In the genomic region with DNA sequence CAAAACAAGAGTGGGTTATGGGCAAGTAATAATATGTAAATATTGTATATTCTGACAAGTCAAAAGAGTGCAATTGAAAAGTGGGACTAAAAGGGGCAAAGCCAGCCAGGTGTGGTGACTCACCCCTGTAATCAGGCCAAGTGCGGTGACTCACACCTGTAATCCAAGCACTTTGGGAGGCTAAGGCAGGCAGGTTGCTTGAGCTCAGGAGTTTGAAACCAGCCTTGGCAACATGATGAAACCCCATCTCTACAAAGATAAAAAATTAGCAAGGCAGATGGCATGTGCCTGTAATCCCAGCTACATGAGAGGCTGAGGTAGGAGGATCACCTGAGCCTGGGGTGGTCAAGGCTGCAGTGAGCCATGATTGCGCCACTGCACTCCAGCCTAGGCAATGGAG, we compare ENCODE assay signal across 21 cellular contexts.
DNase-seq lines count a peak whose midpoint lies in the region; ATAC-seq and TF ChIP-seq lines count a peak whose summit lies in the region.
"Had no signal": no experiment of that assay in that cellular context is flagged by ENCODE, and none has a peak within 500 bp of the region (broad histone marks: within the 10 kb centered on the region; RNA-seq: fewer than 3 reads in every experiment).

No MANE protein-coding gene starts in this region.

- no peaks in the 10 kb centered on the region for H3K27me3 Mint-ChIP-seq in naive thymus-derived CD4-positive, alpha-beta T cell

- H3K27ac ChIP-seq in RWPE2 (ENCODE audit: poor library complexity, severe bottlenecking) (peak overlapping the region; percentile 13), dorsolateral prefrontal cortex (no peak overlapping the region)
- H3K27ac ChIP-seq in naive thymus-derived CD4-positive, alpha-beta T cell (ENCODE audit: low read depth, low read length) = no peak overlapping the region
- H3K27ac ChIP-seq: 22Rv1, BLaER1, skin epidermis, thoracic aorta had no signal

- no peaks in the 10 kb centered on the region for H3K9me3 ChIP-seq in RWPE2 (ENCODE audit: severe bottlenecking)
- H3K9me3 ChIP-seq in naive thymus-derived CD4-positive, alpha-beta T cell (ENCODE audit: control insufficient read depth in 2 of 3, low read length in 3 of 3) = no peaks in the 10 kb centered on the region
- H3K9me3 ChIP-seq: BLaER1, thoracic aorta had no signal

- POLR2A ChIA-PET in naive thymus-derived CD4-positive, alpha-beta T cell (lab: Charles Lee) = no interaction called here

- H3K4me1 Mint-ChIP-seq in naive thymus-derived CD4-positive, alpha-beta T cell = peaks cover 0 to 15% (median 7%) of the 10 kb centered on the region in 7 donors
- H3K4me1 Mint-ChIP-seq: nephron had no signal

- H3K4me3 ChIP-seq in RWPE2 (ENCODE audit: severe bottlenecking) (no peak overlapping the region), dorsolateral prefrontal cortex (no peak overlapping the region)
- no peak overlapping the region for H3K4me3 ChIP-seq in naive thymus-derived CD4-positive, alpha-beta T cell (ENCODE audit: low read length)
- H3K4me3 ChIP-seq: BLaER1, GM23338, skin epidermis, thoracic aorta had no signal

- H3K9me3 Mint-ChIP-seq in naive thymus-derived CD4-positive, alpha-beta T cell = peaks cover 0 to 2% (median 0%) of the 10 kb centered on the region in 11 donors
- H3K9me3 Mint-ChIP-seq: GM23338, nephron had no signal

- peaks cover 9% of the 10 kb centered on the region for H3K4me1 ChIP-seq in RWPE2 (ENCODE audit: insufficient read depth, poor library complexity, severe bottlenecking)
- H3K4me1 ChIP-seq in naive thymus-derived CD4-positive, alpha-beta T cell (ENCODE audit: control insufficient read depth in 2 of 2, insufficient read depth in 2 of 2, low read length in 2 of 2) = no peaks in the 10 kb centered on the region

- TF ChIP-seq CTCF in RWPE2 (IDR thresholded peaks at IDR 0.05; ENCODE audit: poor library complexity, severe bottlenecking) = no peak
- TF ChIP-seq CTCF in dorsolateral prefrontal cortex (IDR thresholded peaks at IDR 0.05 in 54 of 56, conservative IDR thresholded peaks at IDR 0.05 in 2 of 56; ENCODE audit: low read depth in 1 of 56, partially characterized antibody in 56 of 56) = no peak

- H3K27me3 ChIP-seq in RWPE2 (ENCODE audit: insufficient read depth, poor library complexity, severe bottlenecking) (no peaks in the 10 kb centered on the region), dorsolateral prefrontal cortex (peaks cover 0 to 4% (median 0%) of the 10 kb centered on the region in 45 donors)
- H3K27me3 ChIP-seq in naive thymus-derived CD4-positive, alpha-beta T cell (ENCODE audit: control insufficient read depth in 2 of 2, insufficient read depth in 2 of 2, low read length in 2 of 2) = no peaks in the 10 kb centered on the region
- H3K27me3 ChIP-seq: BLaER1 had no signal

- CTCF ChIA-PET in naive thymus-derived CD4-positive, alpha-beta T cell (lab: Charles Lee) = no interaction called here

- no peaks in the 10 kb centered on the region for H3K36me3 Mint-ChIP-seq in naive thymus-derived CD4-positive, alpha-beta T cell

- no peak overlapping the region for H3K4me3 Mint-ChIP-seq in naive thymus-derived CD4-positive, alpha-beta T cell
- H3K4me3 Mint-ChIP-seq: GM23338, nephron, T-helper 17 cell had no signal

- peak; percentile 84 for ATAC-seq in RWPE2 (ENCODE audit: low read depth)
- no peak for ATAC-seq in naive thymus-derived CD4-positive, alpha-beta T cell
- ATAC-seq: GM23338, T-helper 17 cell had no signal

- H3K27ac Mint-ChIP-seq in naive thymus-derived CD4-positive, alpha-beta T cell = no peak overlapping the region
- H3K27ac Mint-ChIP-seq: GM23338, nephron, T-helper 17 cell had no signal

- H3K36me3 ChIP-seq in RWPE2 (ENCODE audit: low read depth) = no peaks in the 10 kb centered on the region
- H3K36me3 ChIP-seq in naive thymus-derived CD4-positive, alpha-beta T cell (ENCODE audit: control insufficient read depth in 2 of 3, insufficient read depth in 3 of 3, low read length in 3 of 3) = no peaks in the 10 kb centered on the region
- H3K36me3 ChIP-seq: BLaER1, thoracic aorta had no signal

- intact Hi-C loops in naive thymus-derived CD4-positive, alpha-beta T cell (cut with micrococcal nuclease) = no loop called here
- intact Hi-C loops in dorsolateral prefrontal cortex (cut with DNase I) = no loop called here

- DNase-seq in DMS79 treated with DMSO at 0.1 percent for 48 hours (lab: John Stamatoyannopoulos, UW) = peak; percentile 31
- DNase-seq in DMS79 (lab: John Stamatoyannopoulos, UW) = no peak
- peak; percentile 75 for DNase-seq in HT1080 (ENCODE audit: low read depth)
- peak; percentile 38 for DNase-seq in RWPE2 (ENCODE audit: low spot score)
- peak; percentile 32 for DNase-seq in glomerular visceral epithelial cell (ENCODE audit: extremely low spot score)
- DNase-seq in naive thymus-derived CD4-positive, alpha-beta T cell = no peak
- no peak for DNase-seq in dorsolateral prefrontal cortex
- DNase-seq in NCI-H2196 treated with DMSO at 0.1 percent for 48 hours (lab: John Stamatoyannopoulos, UW; ENCODE audit: unreplicated experiment) = no peak
- DNase-seq: activated CD4-positive, CD25-positive, alpha-beta regulatory T cell; activated gamma-delta T cell; aorta; NCI-H1048; NCI-H2227 treated with DMSO at 0.1 percent for 48 hours; Right ventricle myocardium superior; T-helper 17 cell had no signal

Comparison
In these comparisons a context has a peak if more than half of its experiments do, and no peak if none do; other contexts are left out.
1. DNase-seq: peak in DMS79 treated with DMSO at 0.1 percent for 48 hours (single experiment), HT1080 (single experiment), RWPE2 (single experiment) and glomerular visceral epithelial cell (single experiment); none in DMS79 (single experiment), naive thymus-derived CD4-positive, alpha-beta T cell (0 of 9), dorsolateral prefrontal cortex (0 of 10) and NCI-H2196 treated with DMSO at 0.1 percent for 48 hours (single experiment).